Comparison of ENCODE assay signal across 1 cellular context in the genomic region with DNA sequence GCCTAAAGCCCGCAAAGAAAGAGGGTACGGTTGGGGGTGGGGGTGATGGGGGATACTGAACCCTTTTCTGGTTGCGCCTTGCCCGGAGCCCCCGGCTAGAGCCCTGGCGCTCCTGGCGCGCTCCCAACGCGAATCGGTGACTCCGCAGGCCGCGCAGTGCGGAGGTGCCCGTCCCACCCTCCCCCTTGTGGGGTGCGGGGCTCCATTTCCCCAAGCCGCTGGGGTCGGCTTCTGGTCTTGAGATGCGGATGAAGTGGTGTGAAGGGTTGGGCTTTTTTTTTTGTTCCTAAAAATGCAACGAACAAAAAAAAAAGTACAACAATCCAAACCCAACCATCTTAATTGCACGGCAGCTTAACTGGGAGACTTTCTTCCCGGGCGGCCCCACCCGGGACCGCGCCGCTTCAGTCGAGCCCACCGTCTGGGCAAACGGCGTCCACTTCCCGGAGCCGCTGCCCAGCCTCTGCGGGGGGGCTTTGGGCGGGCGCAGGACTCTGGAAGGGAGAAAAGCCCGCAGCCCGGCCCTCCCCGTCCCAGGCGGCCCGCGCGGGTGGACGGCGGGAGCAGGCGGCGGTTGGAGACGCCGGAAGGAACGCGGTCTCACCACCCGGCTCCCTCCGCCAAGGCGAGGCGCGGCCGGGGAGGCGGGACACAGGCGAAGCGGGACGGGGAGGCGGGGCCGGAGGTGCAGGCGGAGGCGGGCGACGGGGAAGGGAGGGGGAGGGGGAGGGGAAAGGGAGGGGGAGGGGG.
TF ChIP-seq lines count a peak whose summit lies in the region.

No MANE protein-coding gene starts in this region.

TF ChIP-seq in K562, 482 proteins besides CTCF, POLR2A, EP300 and RAD21 (continued from another document and continues in another):
- TF ChIP-seq, protein P1, sequence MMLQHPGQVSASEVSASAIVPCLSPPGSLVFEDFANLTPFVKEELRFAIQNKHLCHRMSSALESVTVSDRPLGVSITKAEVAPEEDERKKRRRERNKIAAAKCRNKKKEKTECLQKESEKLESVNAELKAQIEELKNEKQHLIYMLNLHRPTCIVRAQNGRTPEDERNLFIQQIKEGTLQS (IDR thresholded peaks at IDR 0.05) = no peak
- TF ChIP-seq, protein P1 (CRISPR knock-in tag; conservative IDR thresholded peaks at IDR 0.05) = no peak
- TF ChIP-seq CREBBP (IDR thresholded peaks at IDR 0.05; ENCODE audit: low read depth, low read length) (no peak), RUNX1 (IDR thresholded peaks at IDR 0.05; ENCODE audit: low read depth) (no peak), SIX5 (IDR thresholded peaks at IDR 0.05; ENCODE audit: borderline replicate concordance in 1 of 2, insufficient read depth in 1 of 2, low read depth in 1 of 2, low read length in 2 of 2) (no peak), SIN3A (IDR thresholded peaks at IDR 0.05; ENCODE audit: borderline replicate concordance in 2 of 2, control insufficient read depth in 1 of 2, low read depth in 2 of 2, low read length in 2 of 2) (no peak), IRF2 (CRISPR knock-in tag; IDR thresholded peaks at IDR 0.05) (no peak), ARHGAP35 (IDR thresholded peaks at IDR 0.05; ENCODE audit: partially characterized antibody) (no peak), KAT8 (IDR thresholded peaks at IDR 0.05; ENCODE audit: low read depth) (no peak), ZNF41 (CRISPR knock-in tag; conservative IDR thresholded peaks at IDR 0.05) (no peak), IFI16 (CRISPR knock-in tag; IDR thresholded peaks at IDR 0.05) (no peak), HDGF (IDR thresholded peaks at IDR 0.05) (no peak), TGIF2 (CRISPR knock-in tag; IDR thresholded peaks at IDR 0.05) (no peak), FOSL1 (tag; conservative IDR thresholded peaks at IDR 0.05) (no peak), KHSRP (IDR thresholded peaks at IDR 0.05) (no peak), PURB (CRISPR knock-in tag; IDR thresholded peaks at IDR 0.05; ENCODE audit: low read depth) (no peak), POLR2B (IDR thresholded peaks at IDR 0.05; ENCODE audit: low read depth, partially characterized antibody) (peak; percentile 37), BRD9 (IDR thresholded peaks at IDR 0.05; ENCODE audit: low read depth, partially characterized antibody) (no peak), RFX5 (IDR thresholded peaks at IDR 0.05; ENCODE audit: low read depth, low read length) (no peak), COPS2 (conservative IDR thresholded peaks at IDR 0.05) (no peak), ZNF766 (CRISPR knock-in tag; conservative IDR thresholded peaks at IDR 0.05) (no peak), STAT5A (IDR thresholded peaks at IDR 0.05; ENCODE audit: borderline replicate concordance, low read length) (no peak), ZNF121 (CRISPR knock-in tag; conservative IDR thresholded peaks at IDR 0.05) (no peak), TAL1 (IDR thresholded peaks at IDR 0.05) (no peak), ZNF431 (CRISPR knock-in tag; IDR thresholded peaks at IDR 0.05) (no peak), PHTF2 (CRISPR knock-in tag; IDR thresholded peaks at IDR 0.05) (no peak), CHD4 (IDR thresholded peaks at IDR 0.05; ENCODE audit: insufficient read depth, insufficient replicate concordance, low read depth, low read length, poor library complexity, severe bottlenecking) (no peak), NR1H2 (CRISPR knock-in tag; IDR thresholded peaks at IDR 0.05) (no peak; the same call in 1 of the 2 replicates), POLR2H (tag; IDR thresholded peaks at IDR 0.05; ENCODE audit: low read depth) (peak; percentile 85), STAG1 (CRISPR knock-in tag; IDR thresholded peaks at IDR 0.05; ENCODE audit: borderline replicate concordance) (no peak), KLF10 (CRISPR knock-in tag; IDR thresholded peaks at IDR 0.05) (no peak), TFAM (CRISPR knock-in tag; conservative IDR thresholded peaks at IDR 0.05) (no peak), POLR2AphosphoS5 (IDR thresholded peaks at IDR 0.05; ENCODE audit: control insufficient read depth, insufficient read depth, low read depth, low read length) (peak; percentile 65; the same call in 1 of the 2 replicates), RAD51 (IDR thresholded peaks at IDR 0.05; ENCODE audit: borderline replicate concordance, low read depth) (no peak), ZNF232 (CRISPR knock-in tag; IDR thresholded peaks at IDR 0.05) (no peak; the same call in 1 of the 2 replicates), LCOR (CRISPR knock-in tag; IDR thresholded peaks at IDR 0.05) (no peak), TRIM24 (IDR thresholded peaks at IDR 0.05) (no peak), SREBF1 (IDR thresholded peaks at IDR 0.05; ENCODE audit: borderline replicate concordance, low read depth, low read length) (no peak), SLC30A9 (CRISPR knock-in tag; IDR thresholded peaks at IDR 0.05) (no peak), TARDBP (IDR thresholded peaks at IDR 0.05) (no peak), SOX6 (IDR thresholded peaks at IDR 0.05) (no peak), PPARD (CRISPR knock-in tag; IDR thresholded peaks at IDR 0.05) (no peak), ZNF79 (CRISPR knock-in tag; IDR thresholded peaks at IDR 0.05; ENCODE audit: low read depth) (no peak), NCOA2 (IDR thresholded peaks at IDR 0.05; ENCODE audit: partially characterized antibody in 2 of 2) (no peak)
- TF ChIP-seq, protein P2, sequence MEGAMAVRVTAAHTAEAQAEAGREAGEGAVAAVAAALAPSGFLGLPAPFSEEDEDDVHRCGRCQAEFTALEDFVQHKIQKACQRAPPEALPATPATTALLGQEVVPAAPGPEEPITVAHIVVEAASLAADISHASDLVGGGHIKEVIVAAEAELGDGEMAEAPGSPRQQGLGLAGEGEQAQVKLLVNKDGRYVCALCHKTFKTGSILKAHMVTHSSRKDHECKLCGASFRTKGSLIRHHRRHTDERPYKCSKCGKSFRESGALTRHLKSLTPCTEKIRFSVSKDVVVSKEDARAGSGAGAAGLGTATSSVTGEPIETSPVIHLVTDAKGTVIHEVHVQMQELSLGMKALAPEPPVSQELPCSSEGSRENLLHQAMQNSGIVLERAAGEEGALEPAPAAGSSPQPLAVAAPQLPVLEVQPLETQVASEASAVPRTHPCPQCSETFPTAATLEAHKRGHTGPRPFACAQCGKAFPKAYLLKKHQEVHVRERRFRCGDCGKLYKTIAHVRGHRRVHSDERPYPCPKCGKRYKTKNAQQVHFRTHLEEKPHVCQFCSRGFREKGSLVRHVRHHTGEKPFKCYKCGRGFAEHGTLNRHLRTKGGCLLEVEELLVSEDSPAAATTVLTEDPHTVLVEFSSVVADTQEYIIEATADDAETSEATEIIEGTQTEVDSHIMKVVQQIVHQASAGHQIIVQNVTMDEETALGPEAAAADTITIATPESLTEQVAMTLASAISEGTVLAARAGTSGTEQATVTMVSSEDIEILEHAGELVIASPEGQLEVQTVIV (CRISPR knock-in tag; IDR thresholded peaks at IDR 0.05; ENCODE audit: borderline replicate concordance) = no peak
- TF ChIP-seq, protein P3, sequence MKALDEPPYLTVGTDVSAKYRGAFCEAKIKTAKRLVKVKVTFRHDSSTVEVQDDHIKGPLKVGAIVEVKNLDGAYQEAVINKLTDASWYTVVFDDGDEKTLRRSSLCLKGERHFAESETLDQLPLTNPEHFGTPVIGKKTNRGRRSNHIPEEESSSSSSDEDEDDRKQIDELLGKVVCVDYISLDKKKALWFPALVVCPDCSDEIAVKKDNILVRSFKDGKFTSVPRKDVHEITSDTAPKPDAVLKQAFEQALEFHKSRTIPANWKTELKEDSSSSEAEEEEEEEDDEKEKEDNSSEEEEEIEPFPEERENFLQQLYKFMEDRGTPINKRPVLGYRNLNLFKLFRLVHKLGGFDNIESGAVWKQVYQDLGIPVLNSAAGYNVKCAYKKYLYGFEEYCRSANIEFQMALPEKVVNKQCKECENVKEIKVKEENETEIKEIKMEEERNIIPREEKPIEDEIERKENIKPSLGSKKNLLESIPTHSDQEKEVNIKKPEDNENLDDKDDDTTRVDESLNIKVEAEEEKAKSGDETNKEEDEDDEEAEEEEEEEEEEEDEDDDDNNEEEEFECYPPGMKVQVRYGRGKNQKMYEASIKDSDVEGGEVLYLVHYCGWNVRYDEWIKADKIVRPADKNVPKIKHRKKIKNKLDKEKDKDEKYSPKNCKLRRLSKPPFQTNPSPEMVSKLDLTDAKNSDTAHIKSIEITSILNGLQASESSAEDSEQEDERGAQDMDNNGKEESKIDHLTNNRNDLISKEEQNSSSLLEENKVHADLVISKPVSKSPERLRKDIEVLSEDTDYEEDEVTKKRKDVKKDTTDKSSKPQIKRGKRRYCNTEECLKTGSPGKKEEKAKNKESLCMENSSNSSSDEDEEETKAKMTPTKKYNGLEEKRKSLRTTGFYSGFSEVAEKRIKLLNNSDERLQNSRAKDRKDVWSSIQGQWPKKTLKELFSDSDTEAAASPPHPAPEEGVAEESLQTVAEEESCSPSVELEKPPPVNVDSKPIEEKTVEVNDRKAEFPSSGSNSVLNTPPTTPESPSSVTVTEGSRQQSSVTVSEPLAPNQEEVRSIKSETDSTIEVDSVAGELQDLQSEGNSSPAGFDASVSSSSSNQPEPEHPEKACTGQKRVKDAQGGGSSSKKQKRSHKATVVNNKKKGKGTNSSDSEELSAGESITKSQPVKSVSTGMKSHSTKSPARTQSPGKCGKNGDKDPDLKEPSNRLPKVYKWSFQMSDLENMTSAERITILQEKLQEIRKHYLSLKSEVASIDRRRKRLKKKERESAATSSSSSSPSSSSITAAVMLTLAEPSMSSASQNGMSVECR (CRISPR knock-in tag; IDR thresholded peaks at IDR 0.05) = no peak; the same call in 1 of the 2 replicates
- TF ChIP-seq, protein P4, sequence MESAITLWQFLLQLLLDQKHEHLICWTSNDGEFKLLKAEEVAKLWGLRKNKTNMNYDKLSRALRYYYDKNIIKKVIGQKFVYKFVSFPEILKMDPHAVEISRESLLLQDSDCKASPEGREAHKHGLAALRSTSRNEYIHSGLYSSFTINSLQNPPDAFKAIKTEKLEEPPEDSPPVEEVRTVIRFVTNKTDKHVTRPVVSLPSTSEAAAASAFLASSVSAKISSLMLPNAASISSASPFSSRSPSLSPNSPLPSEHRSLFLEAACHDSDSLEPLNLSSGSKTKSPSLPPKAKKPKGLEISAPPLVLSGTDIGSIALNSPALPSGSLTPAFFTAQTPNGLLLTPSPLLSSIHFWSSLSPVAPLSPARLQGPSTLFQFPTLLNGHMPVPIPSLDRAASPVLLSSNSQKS (CRISPR knock-in tag; IDR thresholded peaks at IDR 0.05) = no peak
- TF ChIP-seq, protein P5, sequence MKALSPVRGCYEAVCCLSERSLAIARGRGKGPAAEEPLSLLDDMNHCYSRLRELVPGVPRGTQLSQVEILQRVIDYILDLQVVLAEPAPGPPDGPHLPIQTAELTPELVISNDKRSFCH (CRISPR knock-in tag; IDR thresholded peaks at IDR 0.05) = no peak
- TF ChIP-seq, protein P5 (tag; IDR thresholded peaks at IDR 0.05) = no peak
- TF ChIP-seq, protein P6, sequence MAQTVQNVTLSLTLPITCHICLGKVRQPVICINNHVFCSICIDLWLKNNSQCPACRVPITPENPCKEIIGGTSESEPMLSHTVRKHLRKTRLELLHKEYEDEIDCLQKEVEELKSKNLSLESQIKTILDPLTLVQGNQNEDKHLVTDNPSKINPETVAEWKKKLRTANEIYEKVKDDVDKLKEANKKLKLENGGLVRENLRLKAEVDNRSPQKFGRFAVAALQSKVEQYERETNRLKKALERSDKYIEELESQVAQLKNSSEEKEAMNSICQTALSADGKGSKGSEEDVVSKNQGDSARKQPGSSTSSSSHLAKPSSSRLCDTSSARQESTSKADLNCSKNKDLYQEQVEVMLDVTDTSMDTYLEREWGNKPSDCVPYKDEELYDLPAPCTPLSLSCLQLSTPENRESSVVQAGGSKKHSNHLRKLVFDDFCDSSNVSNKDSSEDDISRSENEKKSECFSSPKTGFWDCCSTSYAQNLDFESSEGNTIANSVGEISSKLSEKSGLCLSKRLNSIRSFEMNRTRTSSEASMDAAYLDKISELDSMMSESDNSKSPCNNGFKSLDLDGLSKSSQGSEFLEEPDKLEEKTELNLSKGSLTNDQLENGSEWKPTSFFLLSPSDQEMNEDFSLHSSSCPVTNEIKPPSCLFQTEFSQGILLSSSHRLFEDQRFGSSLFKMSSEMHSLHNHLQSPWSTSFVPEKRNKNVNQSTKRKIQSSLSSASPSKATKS (CRISPR knock-in tag; IDR thresholded peaks at IDR 0.05) = no peak
- TF ChIP-seq, protein P7, sequence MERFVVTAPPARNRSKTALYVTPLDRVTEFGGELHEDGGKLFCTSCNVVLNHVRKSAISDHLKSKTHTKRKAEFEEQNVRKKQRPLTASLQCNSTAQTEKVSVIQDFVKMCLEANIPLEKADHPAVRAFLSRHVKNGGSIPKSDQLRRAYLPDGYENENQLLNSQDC (CRISPR knock-in tag; IDR thresholded peaks at IDR 0.05) = no peak
- TF ChIP-seq, protein P8, sequence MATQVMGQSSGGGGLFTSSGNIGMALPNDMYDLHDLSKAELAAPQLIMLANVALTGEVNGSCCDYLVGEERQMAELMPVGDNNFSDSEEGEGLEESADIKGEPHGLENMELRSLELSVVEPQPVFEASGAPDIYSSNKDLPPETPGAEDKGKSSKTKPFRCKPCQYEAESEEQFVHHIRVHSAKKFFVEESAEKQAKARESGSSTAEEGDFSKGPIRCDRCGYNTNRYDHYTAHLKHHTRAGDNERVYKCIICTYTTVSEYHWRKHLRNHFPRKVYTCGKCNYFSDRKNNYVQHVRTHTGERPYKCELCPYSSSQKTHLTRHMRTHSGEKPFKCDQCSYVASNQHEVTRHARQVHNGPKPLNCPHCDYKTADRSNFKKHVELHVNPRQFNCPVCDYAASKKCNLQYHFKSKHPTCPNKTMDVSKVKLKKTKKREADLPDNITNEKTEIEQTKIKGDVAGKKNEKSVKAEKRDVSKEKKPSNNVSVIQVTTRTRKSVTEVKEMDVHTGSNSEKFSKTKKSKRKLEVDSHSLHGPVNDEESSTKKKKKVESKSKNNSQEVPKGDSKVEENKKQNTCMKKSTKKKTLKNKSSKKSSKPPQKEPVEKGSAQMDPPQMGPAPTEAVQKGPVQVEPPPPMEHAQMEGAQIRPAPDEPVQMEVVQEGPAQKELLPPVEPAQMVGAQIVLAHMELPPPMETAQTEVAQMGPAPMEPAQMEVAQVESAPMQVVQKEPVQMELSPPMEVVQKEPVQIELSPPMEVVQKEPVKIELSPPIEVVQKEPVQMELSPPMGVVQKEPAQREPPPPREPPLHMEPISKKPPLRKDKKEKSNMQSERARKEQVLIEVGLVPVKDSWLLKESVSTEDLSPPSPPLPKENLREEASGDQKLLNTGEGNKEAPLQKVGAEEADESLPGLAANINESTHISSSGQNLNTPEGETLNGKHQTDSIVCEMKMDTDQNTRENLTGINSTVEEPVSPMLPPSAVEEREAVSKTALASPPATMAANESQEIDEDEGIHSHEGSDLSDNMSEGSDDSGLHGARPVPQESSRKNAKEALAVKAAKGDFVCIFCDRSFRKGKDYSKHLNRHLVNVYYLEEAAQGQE (CRISPR knock-in tag; IDR thresholded peaks at IDR 0.05; ENCODE audit: low read depth) = 0 out of 2 replicates have a peak, but pooled peaks have one; percentile 28
